In the genomic region with DNA sequence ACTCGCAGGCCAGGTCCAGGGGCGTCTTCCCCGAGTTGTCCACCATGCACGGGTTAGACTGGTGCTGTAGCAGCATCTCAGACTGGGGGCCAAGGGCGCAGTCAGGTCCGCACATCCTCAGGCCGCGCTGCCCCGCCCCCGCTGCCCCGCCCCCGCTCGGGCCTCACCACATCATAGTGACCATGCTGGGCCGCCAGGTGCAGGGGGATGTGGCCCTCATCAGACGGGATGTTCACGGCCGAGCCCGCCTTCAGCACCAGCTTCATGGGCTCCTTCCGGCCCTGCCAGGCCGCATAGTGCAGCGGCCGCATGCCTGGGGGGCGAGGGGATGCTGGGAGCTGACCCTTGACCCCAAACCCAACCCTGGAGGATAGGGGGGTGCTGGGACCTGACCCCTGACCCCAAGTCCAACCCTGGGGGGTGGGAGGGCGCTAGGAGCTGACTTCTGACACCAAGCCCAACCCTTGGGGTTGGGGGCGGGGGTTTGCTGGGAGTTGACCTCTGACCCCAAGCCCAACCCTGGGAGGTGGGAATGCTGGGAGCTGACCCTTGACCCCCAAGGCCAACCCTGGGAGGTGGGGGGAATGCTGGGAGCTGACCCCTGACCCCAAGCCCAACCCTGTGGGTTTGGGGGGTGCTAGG, we compare ENCODE assay signal across 33 cellular contexts. TPM values are rescaled to one million over a fixed set of nuclear protein-coding genes. Genes with fewer than 3 reads are reported as not detected.
"Had no signal": no experiment of that assay in that cellular context is flagged by ENCODE, and none has a peak within 500 bp of the region (broad histone marks: within the 10 kb centered on the region; RNA-seq: fewer than 3 reads in every experiment).

No MANE protein-coding gene starts in this region.

- H3K4me3 ChIP-seq: esophagus squamous epithelium, heart right ventricle, lung, neural progenitor cell, ovary, psoas muscle, skin epidermis, spleen, thoracic aorta, tibial nerve, upper lobe of left lung had no signal

- DNase-seq: cerebellar nuclear complex; cortex of kidney; effector memory CD8-positive, alpha-beta T cell; erythroblast; esophagus squamous epithelium; foreskin melanocyte; glutamatergic neuron; heart right ventricle; hippocampal formation; immature natural killer cell; islet precursor cell; kidney glomerular epithelial cell; left ventricle myocardium superior; mesenchymal stem cell; midbrain; naive thymus-derived CD4-positive, alpha-beta T cell; nucleus accumbens; ovary; posterior cingulate gyrus; psoas muscle; right cardiac atrium; spleen; stimulated activated CD4-positive, alpha-beta T cell treated with anti-CD3 and anti-CD28 coated beads, Interleukin-4, amount 100 ng/mL, for 4 hours; stimulated activated naive CD8-positive, alpha-beta T cell treated with anti-CD3 and anti-CD28 coated beads, Interleukin-15, Interleukin-2, amounts not matched to agents 100 U/mL and 50 U/mL, for 24 hours had no signal

- H3K4me2 ChIP-seq: neural progenitor cell had no signal

- H3K9me3 ChIP-seq: esophagus squamous epithelium, heart right ventricle, ovary, psoas muscle, spleen, thoracic aorta, tibial nerve, upper lobe of left lung had no signal

- H3K27me3 ChIP-seq: neural progenitor cell, ovary, upper lobe of left lung had no signal

- H3K36me3 ChIP-seq: esophagus squamous epithelium, heart right ventricle, neural progenitor cell, ovary, spleen, thoracic aorta, tibial nerve, upper lobe of left lung had no signal

- ATAC-seq: effector memory CD8-positive, alpha-beta T cell; left ventricle myocardium superior; naive thymus-derived CD4-positive, alpha-beta T cell; psoas muscle; right cardiac atrium; stimulated activated memory B cell treated with anti-CD40 and anti-IgM and Interleukin-4, amounts not matched to agents 10 μg/mL and 1 μg/mL and 100 μg/mL, for 72 hours; stimulated activated naive CD8-positive, alpha-beta T cell treated with anti-CD3 and anti-CD28 coated beads, Interleukin-15, Interleukin-2, amounts not matched to agents 100 U/mL and 50 U/mL, for 24 hours had no signal

- H2AFZ ChIP-seq: neural progenitor cell had no signal

- H3K27ac ChIP-seq: esophagus squamous epithelium, heart right ventricle, neural progenitor cell, ovary, psoas muscle, skin epidermis, spleen, thoracic aorta, tibial nerve, upper lobe of left lung had no signal

- FAIRE-seq: endometrium, urothelium cell line had no signal

- H3K4me1 ChIP-seq: heart right ventricle, neural progenitor cell, psoas muscle, spleen, upper lobe of left lung had no signal

- H3K9ac ChIP-seq: neural progenitor cell had no signal

RNA-seq across cellular contexts. Expression of a gene that starts 7.0 kb away (rescaled TPM):
- total RNA-seq: spleen, thoracic aorta had no signal
- polyA plus RNA-seq: immature natural killer cell; naive thymus-derived CD4-positive, alpha-beta T cell had no signal
